17 cellular contexts compared by ENCODE assay signal in the genomic region with DNA sequence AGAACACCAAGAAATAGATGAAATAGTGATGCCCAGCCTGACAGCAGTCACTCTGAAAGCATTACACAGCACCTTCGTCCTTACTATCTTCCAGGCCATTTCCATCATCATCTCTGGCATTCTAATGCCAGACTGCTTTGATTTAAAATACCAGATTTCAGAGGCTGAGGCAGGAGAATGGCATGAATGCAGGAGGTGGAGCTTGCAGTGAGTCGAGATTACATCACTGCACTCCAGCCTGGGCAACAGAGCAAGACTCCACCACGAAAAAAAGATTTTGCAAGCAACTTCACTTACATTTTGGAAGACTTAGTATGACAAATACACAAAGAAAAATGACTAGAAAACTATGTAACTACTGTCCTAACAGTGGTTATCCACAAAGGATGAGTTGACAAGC.
A peak's percentile ranks its signal among the peaks of the same experiment; 100 is the strongest.
DNase-seq lines count a peak whose midpoint lies in the region; ATAC-seq and TF ChIP-seq lines count a peak whose summit lies in the region.
"Had no signal": no experiment of that assay in that cellular context is flagged by ENCODE, and none has a peak within 500 bp of the region (broad histone marks: within the 10 kb centered on the region; RNA-seq: fewer than 3 reads in every experiment).

No MANE protein-coding gene starts in this region.

- H3K9me2 ChIP-seq in SK-N-SH, result no peaks in the 10 kb centered on the region

- H3K36me3 Mint-ChIP-seq in T-helper 17 cell (ENCODE audit: low read depth), result no peaks in the 10 kb centered on the region
- no peaks in the 10 kb centered on the region for H3K36me3 Mint-ChIP-seq in natural killer cell

- ATAC-seq in omental fat pad (ENCODE audit: low FRiP score), result no peak
- no peak for ATAC-seq in T-helper 17 cell
- no peak for ATAC-seq in natural killer cell
- ATAC-seq: Panc1 had no signal

- no peaks in the 10 kb centered on the region for H3K27me3 Mint-ChIP-seq in T-helper 17 cell
- no peaks in the 10 kb centered on the region for H3K27me3 Mint-ChIP-seq in natural killer cell (ENCODE audit: low read depth in 2 of 2)
- H3K27me3 Mint-ChIP-seq: CD4-positive, alpha-beta memory T cell had no signal

- H3K4me3 Mint-ChIP-seq in T-helper 17 cell, result no peak overlapping the region
- no peak overlapping the region for H3K4me3 Mint-ChIP-seq in natural killer cell
- H3K4me3 Mint-ChIP-seq: CD4-positive, alpha-beta memory T cell had no signal

- peaks cover 14% of the 10 kb centered on the region for H3K4me1 Mint-ChIP-seq in T-helper 17 cell
- peaks cover 0 to 12% of the 10 kb centered on the region in 2 donors for H3K4me1 Mint-ChIP-seq in natural killer cell

- CTCF ChIA-PET in SK-N-SH (lab: Yijun Ruan, JAX), result interaction anchor here (0.7 kb wide), 1 partner anchor 13 kb away, joined by 4 read pairs; no protein-coding TSS in a partner anchor

- TF ChIP-seq CTCF in SK-N-SH (IDR thresholded peaks at IDR 0.05) (no peak), fibroblast of mammary gland (conservative IDR thresholded peaks at IDR 0.05; ENCODE audit: control insufficient read depth, insufficient read depth, low read depth, low read length) (no peak), omental fat pad (IDR thresholded peaks at IDR 0.05) (no peak), natural killer cell (IDR thresholded peaks at IDR 0.05) (no peak)

- H3K4me1 ChIP-seq in SK-N-SH (ENCODE audit: control insufficient read depth in 1 of 2, insufficient read depth in 2 of 2, low read depth in 1 of 2, low read length in 1 of 2), result no peaks in the 10 kb centered on the region

- DNase-seq in A172 (ENCODE audit: low spot score), result peak; percentile 36
- peak; percentile 17 for DNase-seq in GM04503 (ENCODE audit: low read depth)
- no peak for DNase-seq in SK-N-SH
- DNase-seq in fibroblast of mammary gland (ENCODE audit: low read depth), result peak; percentile 35
- no peak for DNase-seq in omental fat pad (ENCODE audit: low spot score)
- no peak for DNase-seq in posterior vena cava (ENCODE audit: low spot score)
- no peak for DNase-seq in T-helper 17 cell
- no peak for DNase-seq in natural killer cell
- DNase-seq: 8988T; CD4-positive, alpha-beta memory T cell; NCI-H1417; NCI-H1930; NCI-H2171; NCI-H446 treated with DMSO at 0.1 percent for 48 hours; NCI-H774; Right ventricle myocardium superior had no signal

- H3K9me3 Mint-ChIP-seq in natural killer cell, result no peaks in the 10 kb centered on the region

- intact Hi-C loops in posterior vena cava (cut with DNase I) (no loop called here), natural killer cell (cut with micrococcal nuclease) (no loop called here)

- no peak for TF ChIP-seq RAD21 in SK-N-SH (IDR thresholded peaks at IDR 0.05; ENCODE audit: low read length)

- H3K27ac ChIP-seq in SK-N-SH (ENCODE audit: low read depth in 2 of 2, low read length in 1 of 2), result peak overlapping the region in 1 of 2 experiments; percentile 33; a peak in 2 of 4 replicates

- H3K4me3 ChIP-seq in SK-N-SH (ENCODE audit: low read depth in 2 of 2, low read length in 1 of 2), result no peak overlapping the region
- no peak overlapping the region for H3K4me3 ChIP-seq in fibroblast of mammary gland (ENCODE audit: control insufficient read depth, low read depth, low read length)

- POLR2A ChIA-PET in SK-N-SH (lab: Yijun Ruan, JAX), result no interaction called here

- peaks cover 4% of the 10 kb centered on the region for H3F3A ChIP-seq in SK-N-SH (replicated peaks; ENCODE audit: insufficient read depth)

- no peak overlapping the region for H3K9ac ChIP-seq in SK-N-SH

- H4K20me1 ChIP-seq in SK-N-SH (ENCODE audit: insufficient read depth), result no peaks in the 10 kb centered on the region

- H2AFZ ChIP-seq in SK-N-SH (ENCODE audit: low read depth), result no peak overlapping the region

- no peak overlapping the region for H3K27ac Mint-ChIP-seq in T-helper 17 cell
- H3K27ac Mint-ChIP-seq in natural killer cell, result no peak overlapping the region
- H3K27ac Mint-ChIP-seq: CD4-positive, alpha-beta memory T cell had no signal

- no peak overlapping the region for H3K4me2 ChIP-seq in SK-N-SH

- H3K36me3 ChIP-seq in SK-N-SH (replicated peaks in 1 of 2; ENCODE audit: control insufficient read depth in 1 of 2, insufficient read depth in 2 of 2, low read length in 1 of 2), result no peaks in the 10 kb centered on the region

- H3K79me2 ChIP-seq in SK-N-SH (ENCODE audit: insufficient read depth), result no peaks in the 10 kb centered on the region

- 55% methylated on average over 3 of the region's 3 CpGs for WGBS in SK-N-SH (ENCODE audit: low lambda C conversion rate)

- H3K27me3 ChIP-seq in SK-N-SH (ENCODE audit: insufficient read depth), result no peaks in the 10 kb centered on the region

- H3K9me3 ChIP-seq in SK-N-SH, result no peaks in the 10 kb centered on the region
- H3K9me3 ChIP-seq in T-helper 17 cell (ENCODE audit: control insufficient read depth, low read length, poor library complexity, severe bottlenecking), result no peaks in the 10 kb centered on the region

- no peak for TF ChIP-seq EP300 in SK-N-SH (IDR thresholded peaks at IDR 0.05; ENCODE audit: borderline replicate concordance in 1 of 2, low read depth in 1 of 2, low read length in 1 of 2)

TF ChIP-seq in SK-N-SH, 30 proteins besides CTCF, POLR2A, EP300 and RAD21:
- TF ChIP-seq TCF12 (IDR thresholded peaks at IDR 0.05) (peak; percentile 42; the same call in 1 of the 2 replicates), NFIC (IDR thresholded peaks at IDR 0.05; ENCODE audit: borderline replicate concordance) (no peak), RFX5 (IDR thresholded peaks at IDR 0.05; ENCODE audit: low read length) (no peak), FOSL2 (IDR thresholded peaks at IDR 0.05; ENCODE audit: borderline replicate concordance, low read depth) (peak; percentile 13; the same call in 1 of the 2 replicates), REST (IDR thresholded peaks at IDR 0.05; ENCODE audit: low read depth, low read length) (no peak), RXRA (IDR thresholded peaks at IDR 0.05; ENCODE audit: borderline replicate concordance, low read depth) (no peak), PBX3 (IDR thresholded peaks at IDR 0.05) (peak; percentile 29; the same call in 1 of the 2 replicates), SIN3A (IDR thresholded peaks at IDR 0.05; ENCODE audit: borderline replicate concordance, low read depth, low read length) (no peak)

Comparison
In these comparisons a context has a peak if more than half of its experiments do, and no peak if none do; other contexts are left out.
1. DNase-seq: peak in A172 (single experiment), GM04503 (single experiment) and fibroblast of mammary gland (single experiment); none in SK-N-SH (single experiment), omental fat pad (single experiment), posterior vena cava (single experiment), T-helper 17 cell (0 of 3) and natural killer cell (single experiment).